ENCODE assay signal across 22 cellular contexts in the genomic region with DNA sequence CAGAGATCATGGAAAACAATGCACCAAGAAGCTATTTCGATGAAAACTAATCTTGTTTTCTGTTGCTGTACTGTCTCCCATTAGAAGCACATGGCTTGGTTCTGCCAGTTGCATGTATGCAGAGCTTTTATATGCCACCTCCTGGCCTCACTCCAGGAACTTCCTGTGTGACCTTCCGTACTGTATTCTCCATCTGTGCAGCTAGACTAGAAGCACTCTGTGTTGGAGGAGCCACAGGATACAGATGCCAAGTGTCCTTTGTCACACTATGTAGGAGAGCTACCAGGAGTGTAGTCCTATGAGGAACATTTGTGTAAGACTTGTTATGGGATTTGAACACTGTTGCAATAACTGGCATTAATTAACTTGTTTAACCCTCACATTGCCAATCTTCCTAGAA.
A peak's percentile ranks its signal among the peaks of the same experiment; 100 is the strongest.
DNase-seq lines count a peak whose midpoint lies in the region; ATAC-seq and TF ChIP-seq lines count a peak whose summit lies in the region.
"Had no signal": no experiment of that assay in that cellular context is flagged by ENCODE, and none has a peak within 500 bp of the region (broad histone marks: within the 10 kb centered on the region; RNA-seq: fewer than 3 reads in every experiment).

No MANE protein-coding gene starts in this region.

- no peaks in the 10 kb centered on the region for H3F3A ChIP-seq in GM23338 (replicated peaks; ENCODE audit: low read depth)

- H3K4me1 ChIP-seq in GM23338 (ENCODE audit: insufficient read depth), result no peaks in the 10 kb centered on the region
- H3K4me1 ChIP-seq: BLaER1 treated with 17β-estradiol and CSF1 and Interleukin-3, amounts not matched to agents 10 nM and 100 nM had no signal

- no peaks in the 10 kb centered on the region; the same call in 1 of the 2 replicates for H3K36me3 ChIP-seq in GM23338 (ENCODE audit: insufficient read depth)
- H3K36me3 ChIP-seq: BLaER1 treated with 17β-estradiol and CSF1 and Interleukin-3, amounts not matched to agents 10 nM and 100 nM had no signal

- DNase-seq in DMS153 (lab: John Stamatoyannopoulos, UW) (peak; percentile 18), DMS53 treated with DMSO at 0.1 percent for 48 hours (lab: John Stamatoyannopoulos, UW; ENCODE audit: unreplicated experiment) (peak; percentile 40), NCI-H2081 treated with DMSO at 0.1 percent for 48 hours (lab: John Stamatoyannopoulos, UW) (peak; percentile 13), RPMI8226 (peak; percentile 60), retina (no peak), GM23338 (ENCODE audit: low spot score) (no peak)
- DNase-seq: AML-193; CD4-positive, alpha-beta memory T cell; COR-L47; DND-41; H9; MV-4-11; NCI-H187; NCI-H2107; NCI-H2227 treated with DMSO at 0.1 percent for 48 hours; NCI-H526 treated with DMSO at 0.1 percent for 48 hours; SHP77; T-cell had no signal

- H3K9me2 ChIP-seq in GM23338 (ENCODE audit: insufficient read depth), result no peaks in the 10 kb centered on the region

- no peak overlapping the region for H3K4me3 ChIP-seq in GM23338
- H3K4me3 ChIP-seq: BLaER1 treated with 17β-estradiol and CSF1 and Interleukin-3, amounts not matched to agents 10 nM and 100 nM; K562 had no signal

- H3K27me3 Mint-ChIP-seq in GM23338 (ENCODE audit: insufficient read depth, low read depth, poor library complexity), result peaks cover 2% of the 10 kb centered on the region
- H3K27me3 Mint-ChIP-seq: CD4-positive, alpha-beta memory T cell; T-cell had no signal

- H2AFZ ChIP-seq in GM23338, result no peak overlapping the region

- TF ChIP-seq CTCF in GM23338 (conservative IDR thresholded peaks at IDR 0.05; ENCODE audit: low read depth in 2 of 2), result no peak

- peaks cover 72% of the 10 kb centered on the region for H3K9me3 Mint-ChIP-seq in GM23338

- peaks cover 19% of the 10 kb centered on the region for H3K36me3 Mint-ChIP-seq in GM23338 (ENCODE audit: low read depth)
- H3K36me3 Mint-ChIP-seq: CD4-positive, alpha-beta memory T cell; T-cell had no signal

- no peak overlapping the region for H3K27ac Mint-ChIP-seq in GM23338
- H3K27ac Mint-ChIP-seq: CD4-positive, alpha-beta memory T cell; H9; T-cell had no signal

- no peaks in the 10 kb centered on the region for H3K4me1 Mint-ChIP-seq in GM23338
- H3K4me1 Mint-ChIP-seq: CD4-positive, alpha-beta memory T cell; H9; T-cell had no signal

- no peak overlapping the region for H3K4me3 Mint-ChIP-seq in GM23338
- H3K4me3 Mint-ChIP-seq: CD4-positive, alpha-beta memory T cell; H9; T-cell had no signal

- H4K20me1 ChIP-seq in GM23338 (replicated peaks; ENCODE audit: insufficient read depth), result no peaks in the 10 kb centered on the region
- H4K20me1 ChIP-seq: BLaER1 treated with 17β-estradiol and CSF1 and Interleukin-3, amounts not matched to agents 10 nM and 100 nM had no signal

- H3K27ac ChIP-seq in GM23338 (ENCODE audit: low read depth), result no peak overlapping the region
- H3K27ac ChIP-seq: BLaER1 treated with 17β-estradiol and CSF1 and Interleukin-3, amounts not matched to agents 10 nM and 100 nM; RWPE1 had no signal

- ATAC-seq in HG03571 (IDR thresholded peaks at IDR 0.05; ENCODE audit: unreplicated experiment), result no peak
- no peak for ATAC-seq in GM23338
- ATAC-seq: K562, T-cell had no signal

- H3K4me2 ChIP-seq in GM23338, result no peak overlapping the region
- H3K4me2 ChIP-seq: BLaER1 treated with 17β-estradiol and CSF1 and Interleukin-3, amounts not matched to agents 10 nM and 100 nM had no signal

- no peaks in the 10 kb centered on the region for H3K27me3 ChIP-seq in GM23338 (ENCODE audit: insufficient read depth)
- H3K27me3 ChIP-seq: BLaER1 treated with 17β-estradiol and CSF1 and Interleukin-3, amounts not matched to agents 10 nM and 100 nM had no signal

- H3K79me2 ChIP-seq in GM23338 (replicated peaks; ENCODE audit: insufficient read depth), result no peaks in the 10 kb centered on the region

TF ChIP-seq in GM23338, 12 proteins besides CTCF, POLR2A, EP300 and RAD21:
- TF ChIP-seq, protein P1, sequence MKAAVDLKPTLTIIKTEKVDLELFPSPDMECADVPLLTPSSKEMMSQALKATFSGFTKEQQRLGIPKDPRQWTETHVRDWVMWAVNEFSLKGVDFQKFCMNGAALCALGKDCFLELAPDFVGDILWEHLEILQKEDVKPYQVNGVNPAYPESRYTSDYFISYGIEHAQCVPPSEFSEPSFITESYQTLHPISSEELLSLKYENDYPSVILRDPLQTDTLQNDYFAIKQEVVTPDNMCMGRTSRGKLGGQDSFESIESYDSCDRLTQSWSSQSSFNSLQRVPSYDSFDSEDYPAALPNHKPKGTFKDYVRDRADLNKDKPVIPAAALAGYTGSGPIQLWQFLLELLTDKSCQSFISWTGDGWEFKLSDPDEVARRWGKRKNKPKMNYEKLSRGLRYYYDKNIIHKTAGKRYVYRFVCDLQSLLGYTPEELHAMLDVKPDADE (IDR thresholded peaks at IDR 0.05), result no peak
- TF ChIP-seq POLR2AphosphoS5 (IDR thresholded peaks at IDR 0.05; ENCODE audit: low read depth) (no peak), STAT1 (IDR thresholded peaks at IDR 0.05; ENCODE audit: unreplicated experiment) (no peak), NANOG (IDR thresholded peaks at IDR 0.05; ENCODE audit: borderline replicate concordance) (no peak), ZNF114 (CRISPR knock-in tag; IDR thresholded peaks at IDR 0.05) (no peak)

Comparison
In these comparisons a context has a peak if more than half of its experiments do, and no peak if none do; other contexts are left out.
1. DNase-seq: peak in DMS153 (single experiment), DMS53 treated with DMSO at 0.1 percent for 48 hours (single experiment), NCI-H2081 treated with DMSO at 0.1 percent for 48 hours (single experiment) and RPMI8226 (single experiment); none in retina (single experiment) and GM23338 (single experiment).